ENCODE assay signal across 1 cellular context in the genomic region with DNA sequence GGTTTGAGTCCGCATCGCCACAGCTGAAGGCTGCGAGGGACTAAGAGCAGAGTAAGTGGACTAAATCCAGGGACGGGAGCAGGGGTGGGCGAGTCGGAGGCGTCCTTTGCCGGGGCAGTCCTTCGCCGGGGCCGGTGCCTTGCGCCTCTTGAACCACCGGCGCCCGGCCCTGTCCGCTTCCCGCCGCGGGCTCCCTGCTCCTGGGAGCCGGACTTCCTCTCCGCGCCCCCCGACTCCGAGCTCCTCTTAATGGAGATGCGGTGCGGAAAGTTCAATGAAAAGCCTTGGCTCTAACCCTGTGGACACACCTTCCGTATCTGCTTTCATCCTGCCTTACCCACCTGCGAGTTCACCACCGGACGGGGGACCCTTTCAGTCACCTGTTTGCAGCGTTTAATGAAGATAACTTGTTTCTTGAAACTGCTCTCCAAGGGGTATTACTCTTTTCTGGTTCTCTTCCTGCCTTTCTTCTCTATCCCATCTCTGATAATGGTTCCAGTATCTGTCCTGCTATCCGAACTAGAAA.
TF ChIP-seq lines count a peak whose summit lies in the region.

No MANE protein-coding gene starts in this region.

TF ChIP-seq in HepG2, 621 proteins besides CTCF, POLR2A, EP300 and RAD21 (continued from another document and continues in another):
- TF ChIP-seq, protein P1, sequence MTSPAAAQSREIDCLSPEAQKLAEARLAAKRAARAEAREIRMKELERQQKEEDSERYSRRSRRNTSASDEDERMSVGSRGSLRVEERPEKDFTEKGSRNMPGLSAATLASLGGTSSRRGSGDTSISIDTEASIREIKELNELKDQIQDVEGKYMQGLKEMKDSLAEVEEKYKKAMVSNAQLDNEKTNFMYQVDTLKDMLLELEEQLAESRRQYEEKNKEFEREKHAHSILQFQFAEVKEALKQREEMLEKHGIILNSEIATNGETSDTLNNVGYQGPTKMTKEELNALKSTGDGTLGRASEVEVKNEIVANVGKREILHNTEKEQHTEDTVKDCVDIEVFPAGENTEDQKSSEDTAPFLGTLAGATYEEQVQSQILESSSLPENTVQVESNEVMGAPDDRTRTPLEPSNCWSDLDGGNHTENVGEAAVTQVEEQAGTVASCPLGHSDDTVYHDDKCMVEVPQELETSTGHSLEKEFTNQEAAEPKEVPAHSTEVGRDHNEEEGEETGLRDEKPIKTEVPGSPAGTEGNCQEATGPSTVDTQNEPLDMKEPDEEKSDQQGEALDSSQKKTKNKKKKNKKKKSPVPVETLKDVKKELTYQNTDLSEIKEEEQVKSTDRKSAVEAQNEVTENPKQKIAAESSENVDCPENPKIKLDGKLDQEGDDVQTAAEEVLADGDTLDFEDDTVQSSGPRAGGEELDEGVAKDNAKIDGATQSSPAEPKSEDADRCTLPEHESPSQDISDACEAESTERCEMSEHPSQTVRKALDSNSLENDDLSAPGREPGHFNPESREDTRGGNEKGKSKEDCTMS (CRISPR knock-in tag; conservative IDR thresholded peaks at IDR 0.05), result no peak
- TF ChIP-seq CREM (IDR thresholded peaks at IDR 0.05) (no peak), CREM (CRISPR knock-in tag; IDR thresholded peaks at IDR 0.05) (no peak), MIXL1 (CRISPR knock-in tag; IDR thresholded peaks at IDR 0.05) (no peak), SMARCC2 (IDR thresholded peaks at IDR 0.05) (no peak), ZNF326 (CRISPR knock-in tag; IDR thresholded peaks at IDR 0.05; ENCODE audit: borderline replicate concordance) (no peak), FOSL2 (CRISPR knock-in tag; IDR thresholded peaks at IDR 0.05) (no peak), SRSF9 (IDR thresholded peaks at IDR 0.05; ENCODE audit: borderline replicate concordance, insufficient read depth, low read depth, low read length, poor library complexity, severe bottlenecking) (no peak), HNRNPLL (IDR thresholded peaks at IDR 0.05; ENCODE audit: low read depth, low read length, poor library complexity, severe bottlenecking) (peak; percentile 27), SAFB2 (CRISPR knock-in tag; IDR thresholded peaks at IDR 0.05; ENCODE audit: borderline replicate concordance, low read depth) (no peak), PAX8 (CRISPR knock-in tag; IDR thresholded peaks at IDR 0.05; ENCODE audit: borderline replicate concordance) (no peak; the same call in 1 of the 2 replicates), GATAD1 (CRISPR knock-in tag; IDR thresholded peaks at IDR 0.05) (no peak), RFX1 (IDR thresholded peaks at IDR 0.05) (no peak), PHF21A (CRISPR knock-in tag; IDR thresholded peaks at IDR 0.05) (no peak; the same call in 1 of the 2 replicates), ELF1 (CRISPR knock-in tag; IDR thresholded peaks at IDR 0.05) (no peak), PHF5A (CRISPR knock-in tag; IDR thresholded peaks at IDR 0.05; ENCODE audit: low read depth, unreplicated experiment) (no peak), GATAD2A (CRISPR knock-in tag; IDR thresholded peaks at IDR 0.05) (no peak), TBX2 (CRISPR knock-in tag; IDR thresholded peaks at IDR 0.05; ENCODE audit: borderline replicate concordance) (no peak; the same call in 1 of the 2 replicates), ZNF660 (CRISPR knock-in tag; IDR thresholded peaks at IDR 0.05; ENCODE audit: borderline replicate concordance, low read depth) (no peak), TRIM24 (CRISPR knock-in tag; IDR thresholded peaks at IDR 0.05) (no peak), KAT7 (CRISPR knock-in tag; IDR thresholded peaks at IDR 0.05; ENCODE audit: borderline replicate concordance) (0 out of 2 replicates have a peak, but pooled peaks have one; percentile 40), KAT2B (IDR thresholded peaks at IDR 0.05; ENCODE audit: borderline replicate concordance, low read depth, low read length) (no peak), ZNF343 (CRISPR knock-in tag; IDR thresholded peaks at IDR 0.05) (peak; percentile 47; the same call in 1 of the 2 replicates), ZNF652 (CRISPR knock-in tag; IDR thresholded peaks at IDR 0.05; ENCODE audit: borderline replicate concordance, low read depth) (no peak), IRF2 (CRISPR knock-in tag; IDR thresholded peaks at IDR 0.05) (0 out of 2 replicates have a peak, but pooled peaks have one; percentile 16)
- TF ChIP-seq, protein P2, sequence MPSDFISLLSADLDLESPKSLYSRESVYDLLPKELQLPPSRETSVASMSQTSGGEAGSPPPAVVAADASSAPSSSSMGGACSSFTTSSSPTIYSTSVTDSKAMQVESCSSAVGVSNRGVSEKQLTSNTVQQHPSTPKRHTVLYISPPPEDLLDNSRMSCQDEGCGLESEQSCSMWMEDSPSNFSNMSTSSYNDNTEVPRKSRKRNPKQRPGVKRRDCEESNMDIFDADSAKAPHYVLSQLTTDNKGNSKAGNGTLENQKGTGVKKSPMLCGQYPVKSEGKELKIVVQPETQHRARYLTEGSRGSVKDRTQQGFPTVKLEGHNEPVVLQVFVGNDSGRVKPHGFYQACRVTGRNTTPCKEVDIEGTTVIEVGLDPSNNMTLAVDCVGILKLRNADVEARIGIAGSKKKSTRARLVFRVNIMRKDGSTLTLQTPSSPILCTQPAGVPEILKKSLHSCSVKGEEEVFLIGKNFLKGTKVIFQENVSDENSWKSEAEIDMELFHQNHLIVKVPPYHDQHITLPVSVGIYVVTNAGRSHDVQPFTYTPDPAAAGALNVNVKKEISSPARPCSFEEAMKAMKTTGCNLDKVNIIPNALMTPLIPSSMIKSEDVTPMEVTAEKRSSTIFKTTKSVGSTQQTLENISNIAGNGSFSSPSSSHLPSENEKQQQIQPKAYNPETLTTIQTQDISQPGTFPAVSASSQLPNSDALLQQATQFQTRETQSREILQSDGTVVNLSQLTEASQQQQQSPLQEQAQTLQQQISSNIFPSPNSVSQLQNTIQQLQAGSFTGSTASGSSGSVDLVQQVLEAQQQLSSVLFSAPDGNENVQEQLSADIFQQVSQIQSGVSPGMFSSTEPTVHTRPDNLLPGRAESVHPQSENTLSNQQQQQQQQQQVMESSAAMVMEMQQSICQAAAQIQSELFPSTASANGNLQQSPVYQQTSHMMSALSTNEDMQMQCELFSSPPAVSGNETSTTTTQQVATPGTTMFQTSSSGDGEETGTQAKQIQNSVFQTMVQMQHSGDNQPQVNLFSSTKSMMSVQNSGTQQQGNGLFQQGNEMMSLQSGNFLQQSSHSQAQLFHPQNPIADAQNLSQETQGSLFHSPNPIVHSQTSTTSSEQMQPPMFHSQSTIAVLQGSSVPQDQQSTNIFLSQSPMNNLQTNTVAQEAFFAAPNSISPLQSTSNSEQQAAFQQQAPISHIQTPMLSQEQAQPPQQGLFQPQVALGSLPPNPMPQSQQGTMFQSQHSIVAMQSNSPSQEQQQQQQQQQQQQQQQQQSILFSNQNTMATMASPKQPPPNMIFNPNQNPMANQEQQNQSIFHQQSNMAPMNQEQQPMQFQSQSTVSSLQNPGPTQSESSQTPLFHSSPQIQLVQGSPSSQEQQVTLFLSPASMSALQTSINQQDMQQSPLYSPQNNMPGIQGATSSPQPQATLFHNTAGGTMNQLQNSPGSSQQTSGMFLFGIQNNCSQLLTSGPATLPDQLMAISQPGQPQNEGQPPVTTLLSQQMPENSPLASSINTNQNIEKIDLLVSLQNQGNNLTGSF (CRISPR knock-in tag; IDR thresholded peaks at IDR 0.05), result no peak
- TF ChIP-seq, protein P3, sequence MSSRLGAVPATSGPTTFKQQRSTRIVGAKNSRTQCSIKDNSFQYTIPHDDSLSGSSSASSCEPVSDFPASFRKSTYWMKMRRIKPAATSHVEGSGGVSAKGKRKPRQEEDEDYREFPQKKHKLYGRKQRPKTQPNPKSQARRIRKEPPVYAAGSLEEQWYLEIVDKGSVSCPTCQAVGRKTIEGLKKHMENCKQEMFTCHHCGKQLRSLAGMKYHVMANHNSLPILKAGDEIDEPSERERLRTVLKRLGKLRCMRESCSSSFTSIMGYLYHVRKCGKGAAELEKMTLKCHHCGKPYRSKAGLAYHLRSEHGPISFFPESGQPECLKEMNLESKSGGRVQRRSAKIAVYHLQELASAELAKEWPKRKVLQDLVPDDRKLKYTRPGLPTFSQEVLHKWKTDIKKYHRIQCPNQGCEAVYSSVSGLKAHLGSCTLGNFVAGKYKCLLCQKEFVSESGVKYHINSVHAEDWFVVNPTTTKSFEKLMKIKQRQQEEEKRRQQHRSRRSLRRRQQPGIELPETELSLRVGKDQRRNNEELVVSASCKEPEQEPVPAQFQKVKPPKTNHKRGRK (CRISPR knock-in tag; IDR thresholded peaks at IDR 0.05), result no peak
- TF ChIP-seq, protein P4, sequence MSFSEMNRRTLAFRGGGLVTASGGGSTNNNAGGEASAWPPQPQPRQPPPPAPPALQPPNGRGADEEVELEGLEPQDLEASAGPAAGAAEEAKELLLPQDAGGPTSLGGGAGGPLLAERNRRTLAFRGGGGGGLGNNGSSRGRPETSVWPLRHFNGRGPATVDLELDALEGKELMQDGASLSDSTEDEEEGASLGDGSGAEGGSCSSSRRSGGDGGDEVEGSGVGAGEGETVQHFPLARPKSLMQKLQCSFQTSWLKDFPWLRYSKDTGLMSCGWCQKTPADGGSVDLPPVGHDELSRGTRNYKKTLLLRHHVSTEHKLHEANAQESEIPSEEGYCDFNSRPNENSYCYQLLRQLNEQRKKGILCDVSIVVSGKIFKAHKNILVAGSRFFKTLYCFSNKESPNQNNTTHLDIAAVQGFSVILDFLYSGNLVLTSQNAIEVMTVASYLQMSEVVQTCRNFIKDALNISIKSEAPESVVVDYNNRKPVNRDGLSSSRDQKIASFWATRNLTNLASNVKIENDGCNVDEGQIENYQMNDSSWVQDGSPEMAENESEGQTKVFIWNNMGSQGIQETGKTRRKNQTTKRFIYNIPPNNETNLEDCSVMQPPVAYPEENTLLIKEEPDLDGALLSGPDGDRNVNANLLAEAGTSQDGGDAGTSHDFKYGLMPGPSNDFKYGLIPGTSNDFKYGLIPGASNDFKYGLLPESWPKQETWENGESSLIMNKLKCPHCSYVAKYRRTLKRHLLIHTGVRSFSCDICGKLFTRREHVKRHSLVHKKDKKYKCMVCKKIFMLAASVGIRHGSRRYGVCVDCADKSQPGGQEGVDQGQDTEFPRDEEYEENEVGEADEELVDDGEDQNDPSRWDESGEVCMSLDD (CRISPR knock-in tag; IDR thresholded peaks at IDR 0.05; ENCODE audit: borderline replicate concordance), result no peak
- TF ChIP-seq, protein P5, sequence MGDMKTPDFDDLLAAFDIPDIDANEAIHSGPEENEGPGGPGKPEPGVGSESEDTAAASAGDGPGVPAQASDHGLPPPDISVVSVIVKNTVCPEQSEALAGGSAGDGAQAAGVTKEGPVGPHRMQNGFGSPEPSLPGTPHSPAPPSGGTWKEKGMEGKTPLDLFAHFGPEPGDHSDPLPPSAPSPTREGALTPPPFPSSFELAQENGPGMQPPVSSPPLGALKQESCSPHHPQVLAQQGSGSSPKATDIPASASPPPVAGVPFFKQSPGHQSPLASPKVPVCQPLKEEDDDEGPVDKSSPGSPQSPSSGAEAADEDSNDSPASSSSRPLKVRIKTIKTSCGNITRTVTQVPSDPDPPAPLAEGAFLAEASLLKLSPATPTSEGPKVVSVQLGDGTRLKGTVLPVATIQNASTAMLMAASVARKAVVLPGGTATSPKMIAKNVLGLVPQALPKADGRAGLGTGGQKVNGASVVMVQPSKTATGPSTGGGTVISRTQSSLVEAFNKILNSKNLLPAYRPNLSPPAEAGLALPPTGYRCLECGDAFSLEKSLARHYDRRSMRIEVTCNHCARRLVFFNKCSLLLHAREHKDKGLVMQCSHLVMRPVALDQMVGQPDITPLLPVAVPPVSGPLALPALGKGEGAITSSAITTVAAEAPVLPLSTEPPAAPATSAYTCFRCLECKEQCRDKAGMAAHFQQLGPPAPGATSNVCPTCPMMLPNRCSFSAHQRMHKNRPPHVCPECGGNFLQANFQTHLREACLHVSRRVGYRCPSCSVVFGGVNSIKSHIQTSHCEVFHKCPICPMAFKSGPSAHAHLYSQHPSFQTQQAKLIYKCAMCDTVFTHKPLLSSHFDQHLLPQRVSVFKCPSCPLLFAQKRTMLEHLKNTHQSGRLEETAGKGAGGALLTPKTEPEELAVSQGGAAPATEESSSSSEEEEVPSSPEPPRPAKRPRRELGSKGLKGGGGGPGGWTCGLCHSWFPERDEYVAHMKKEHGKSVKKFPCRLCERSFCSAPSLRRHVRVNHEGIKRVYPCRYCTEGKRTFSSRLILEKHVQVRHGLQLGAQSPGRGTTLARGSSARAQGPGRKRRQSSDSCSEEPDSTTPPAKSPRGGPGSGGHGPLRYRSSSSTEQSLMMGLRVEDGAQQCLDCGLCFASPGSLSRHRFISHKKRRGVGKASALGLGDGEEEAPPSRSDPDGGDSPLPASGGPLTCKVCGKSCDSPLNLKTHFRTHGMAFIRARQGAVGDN (CRISPR knock-in tag; IDR thresholded peaks at IDR 0.05), result no peak; the same call in 1 of the 2 replicates
- TF ChIP-seq, protein P6, sequence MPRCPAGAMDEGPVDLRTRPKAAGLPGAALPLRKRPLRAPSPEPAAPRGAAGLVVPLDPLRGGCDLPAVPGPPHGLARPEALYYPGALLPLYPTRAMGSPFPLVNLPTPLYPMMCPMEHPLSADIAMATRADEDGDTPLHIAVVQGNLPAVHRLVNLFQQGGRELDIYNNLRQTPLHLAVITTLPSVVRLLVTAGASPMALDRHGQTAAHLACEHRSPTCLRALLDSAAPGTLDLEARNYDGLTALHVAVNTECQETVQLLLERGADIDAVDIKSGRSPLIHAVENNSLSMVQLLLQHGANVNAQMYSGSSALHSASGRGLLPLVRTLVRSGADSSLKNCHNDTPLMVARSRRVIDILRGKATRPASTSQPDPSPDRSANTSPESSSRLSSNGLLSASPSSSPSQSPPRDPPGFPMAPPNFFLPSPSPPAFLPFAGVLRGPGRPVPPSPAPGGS (CRISPR knock-in tag; IDR thresholded peaks at IDR 0.05), result no peak
- TF ChIP-seq, protein P7, sequence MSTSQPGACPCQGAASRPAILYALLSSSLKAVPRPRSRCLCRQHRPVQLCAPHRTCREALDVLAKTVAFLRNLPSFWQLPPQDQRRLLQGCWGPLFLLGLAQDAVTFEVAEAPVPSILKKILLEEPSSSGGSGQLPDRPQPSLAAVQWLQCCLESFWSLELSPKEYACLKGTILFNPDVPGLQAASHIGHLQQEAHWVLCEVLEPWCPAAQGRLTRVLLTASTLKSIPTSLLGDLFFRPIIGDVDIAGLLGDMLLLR (CRISPR knock-in tag; IDR thresholded peaks at IDR 0.05), result no peak
- TF ChIP-seq, protein P8, sequence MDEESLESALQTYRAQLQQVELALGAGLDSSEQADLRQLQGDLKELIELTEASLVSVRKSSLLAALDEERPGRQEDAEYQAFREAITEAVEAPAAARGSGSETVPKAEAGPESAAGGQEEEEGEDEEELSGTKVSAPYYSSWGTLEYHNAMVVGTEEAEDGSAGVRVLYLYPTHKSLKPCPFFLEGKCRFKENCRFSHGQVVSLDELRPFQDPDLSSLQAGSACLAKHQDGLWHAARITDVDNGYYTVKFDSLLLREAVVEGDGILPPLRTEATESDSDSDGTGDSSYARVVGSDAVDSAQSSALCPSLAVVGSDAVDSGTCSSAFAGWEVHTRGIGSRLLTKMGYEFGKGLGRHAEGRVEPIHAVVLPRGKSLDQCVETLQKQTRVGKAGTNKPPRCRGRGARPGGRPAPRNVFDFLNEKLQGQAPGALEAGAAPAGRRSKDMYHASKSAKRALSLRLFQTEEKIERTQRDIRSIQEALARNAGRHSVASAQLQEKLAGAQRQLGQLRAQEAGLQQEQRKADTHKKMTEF (CRISPR knock-in tag; IDR thresholded peaks at IDR 0.05), result no peak
- TF ChIP-seq, protein P9, sequence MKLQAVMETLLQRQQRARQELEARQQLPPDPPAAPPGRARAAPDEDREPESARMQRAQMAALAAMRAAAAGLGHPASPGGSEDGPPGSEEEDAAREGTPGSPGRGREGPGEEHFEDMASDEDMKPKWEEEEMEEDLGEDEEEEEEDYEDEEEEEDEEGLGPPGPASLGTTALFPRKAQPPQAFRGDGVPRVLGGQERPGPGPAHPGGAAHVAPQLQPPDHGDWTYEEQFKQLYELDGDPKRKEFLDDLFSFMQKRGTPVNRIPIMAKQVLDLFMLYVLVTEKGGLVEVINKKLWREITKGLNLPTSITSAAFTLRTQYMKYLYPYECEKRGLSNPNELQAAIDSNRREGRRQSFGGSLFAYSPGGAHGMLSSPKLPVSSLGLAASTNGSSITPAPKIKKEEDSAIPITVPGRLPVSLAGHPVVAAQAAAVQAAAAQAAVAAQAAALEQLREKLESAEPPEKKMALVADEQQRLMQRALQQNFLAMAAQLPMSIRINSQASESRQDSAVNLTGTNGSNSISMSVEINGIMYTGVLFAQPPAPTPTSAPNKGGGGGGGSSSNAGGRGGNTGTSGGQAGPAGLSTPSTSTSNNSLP (IDR thresholded peaks at IDR 0.05; ENCODE audit: low read depth, low read length), result no peak
